1 cellular context compared by ENCODE assay signal in genomic region chr19:14916848-14917247, GRCh38.
TF ChIP-seq lines count a peak whose summit lies in the region.

No MANE protein-coding gene starts in this region.

TF ChIP-seq in GM12878, 131 proteins besides CTCF, POLR2A, EP300 and RAD21:
- TF ChIP-seq WRNIP1 (IDR thresholded peaks at IDR 0.05; ENCODE audit: borderline replicate concordance, low read depth, low read length) (no peak), YBX1 (IDR thresholded peaks at IDR 0.05) (no peak), SREBF1 (IDR thresholded peaks at IDR 0.05; ENCODE audit: low read length) (no peak), EED (IDR thresholded peaks at IDR 0.05; ENCODE audit: low read depth) (no peak), PAX8 (IDR thresholded peaks at IDR 0.05) (no peak), RUNX3 (IDR thresholded peaks at IDR 0.05; ENCODE audit: low read length) (no peak), ASH2L (IDR thresholded peaks at IDR 0.05; ENCODE audit: borderline replicate concordance, low read depth) (no peak), NFYA (IDR thresholded peaks at IDR 0.05; ENCODE audit: borderline replicate concordance, low read depth, low read length) (no peak), CREM (IDR thresholded peaks at IDR 0.05; ENCODE audit: low read depth) (no peak), LARP7 (IDR thresholded peaks at IDR 0.05) (no peak), ZNF384 (IDR thresholded peaks at IDR 0.05; ENCODE audit: borderline replicate concordance, low read depth, low read length) (no peak), JUND (IDR thresholded peaks at IDR 0.05; ENCODE audit: low read depth, low read length) (no peak)
- TF ChIP-seq, protein P1, sequence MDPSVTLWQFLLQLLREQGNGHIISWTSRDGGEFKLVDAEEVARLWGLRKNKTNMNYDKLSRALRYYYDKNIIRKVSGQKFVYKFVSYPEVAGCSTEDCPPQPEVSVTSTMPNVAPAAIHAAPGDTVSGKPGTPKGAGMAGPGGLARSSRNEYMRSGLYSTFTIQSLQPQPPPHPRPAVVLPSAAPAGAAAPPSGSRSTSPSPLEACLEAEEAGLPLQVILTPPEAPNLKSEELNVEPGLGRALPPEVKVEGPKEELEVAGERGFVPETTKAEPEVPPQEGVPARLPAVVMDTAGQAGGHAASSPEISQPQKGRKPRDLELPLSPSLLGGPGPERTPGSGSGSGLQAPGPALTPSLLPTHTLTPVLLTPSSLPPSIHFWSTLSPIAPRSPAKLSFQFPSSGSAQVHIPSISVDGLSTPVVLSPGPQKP (IDR thresholded peaks at IDR 0.05; ENCODE audit: low read depth, low read length) = no peak
TF ChIP-seq in GM12878: peak in this region for 0.
